In genomic region chr5:145931718-145932117, GRCh38 we compare ENCODE assay signal across 1 cellular context.
TF ChIP-seq lines count a peak whose summit lies in the region.

No MANE protein-coding gene starts in this region.

TF ChIP-seq in HCT116, 20 proteins besides CTCF, POLR2A, EP300 and RAD21:
- TF ChIP-seq CBX3 (IDR thresholded peaks at IDR 0.05; ENCODE audit: low read depth) (no peak), MAX (IDR thresholded peaks at IDR 0.05) (no peak), EZH2 (IDR thresholded peaks at IDR 0.05) (no peak)
TF ChIP-seq in HCT116: peak in this region for 0.
